In genomic region chr4:75232546-75232945, GRCh38 we compare ENCODE assay signal across 13 cellular contexts.
"Had no signal": no experiment of that assay in that cellular context is flagged by ENCODE, and none has a peak within 500 bp of the region (broad histone marks: within the 10 kb centered on the region; RNA-seq: fewer than 3 reads in every experiment).

No MANE protein-coding gene starts in this region.

- H3K27ac ChIP-seq: esophagus squamous epithelium, foreskin keratinocyte, ovary, transverse colon had no signal

- H3K4me3 ChIP-seq: esophagus squamous epithelium, ovary, transverse colon had no signal

- H3K36me3 ChIP-seq: esophagus squamous epithelium, ovary, transverse colon had no signal

- H3K9me3 ChIP-seq: esophagus squamous epithelium, ovary, transverse colon had no signal

- ATAC-seq: foreskin keratinocyte; naive thymus-derived CD4-positive, alpha-beta T cell; right cardiac atrium; stimulated activated effector memory CD8-positive, alpha-beta T cell treated with anti-CD3 and anti-CD28 coated beads, Interleukin-12 subunit alpha, Interleukin-12 subunit beta, amount 100 ng/mL, for 72 hours; stimulated activated naive CD8-positive, alpha-beta T cell treated with anti-CD3 and anti-CD28 coated beads, Interleukin-15, Interleukin-2, amounts not matched to agents 100 U/mL and 50 U/mL, for 24 hours had no signal

- H3K4me1 ChIP-seq: esophagus squamous epithelium, foreskin keratinocyte had no signal

- H3K27me3 ChIP-seq: esophagus squamous epithelium, ovary, transverse colon had no signal

- DNase-seq: esophagus squamous epithelium; foreskin keratinocyte; head of caudate nucleus; hippocampal formation; naive thymus-derived CD4-positive, alpha-beta T cell; nucleus accumbens; ovary; right cardiac atrium; stimulated activated CD4-positive, alpha-beta T cell treated with anti-CD3 and anti-CD28 coated beads, Interleukin-4, amount 100 ng/mL, for 1 hour; stimulated activated CD8-positive, alpha-beta memory T cell treated with anti-CD3 and anti-CD28 coated beads, Interleukin-4, amount 100 ng/mL, for 48 hours; stimulated activated naive CD8-positive, alpha-beta T cell treated with anti-CD3 and anti-CD28 coated beads, Interleukin-15, Interleukin-2, amounts not matched to agents 100 U/mL and 50 U/mL, for 24 hours; transverse colon had no signal
